Comparison of ENCODE assay signal across 8 cellular contexts in genomic region chr7:5704534-5704922, GRCh38.
DNase-seq lines count a peak whose midpoint lies in the region; ATAC-seq and TF ChIP-seq lines count a peak whose summit lies in the region.

No MANE protein-coding gene starts in this region.

- no peaks in the 10 kb centered on the region for H3K27me3 ChIP-seq in AG04450 (ENCODE audit: control insufficient read depth, insufficient read depth, low read length)
- no peaks in the 10 kb centered on the region for H3K27me3 ChIP-seq in GM23338 (ENCODE audit: insufficient read depth)
- H3K27me3 ChIP-seq in left lung = no peaks in the 10 kb centered on the region

- no peak overlapping the region for H3K4me2 ChIP-seq in GM23338

- H4K20me1 ChIP-seq in GM23338 (replicated peaks; ENCODE audit: insufficient read depth) = no peaks in the 10 kb centered on the region

- H3K4me1 Mint-ChIP-seq in GM23338 = peaks cover 9% of the 10 kb centered on the region; the same call in 2 of the 3 replicates

- H3K27ac ChIP-seq in AG04450 (ENCODE audit: low read depth, low read length) = no peak overlapping the region
- H3K27ac ChIP-seq in GM23338 (ENCODE audit: low read depth) = no peak overlapping the region
- peak overlapping the region in 1 of 2 donors; percentile 13 for H3K27ac ChIP-seq in left lung

- H3K27me3 Mint-ChIP-seq in GM23338 (ENCODE audit: insufficient read depth, low read depth, poor library complexity) = peaks cover 3% of the 10 kb centered on the region

- peak; percentile 69 for DNase-seq in AG04450 (ENCODE audit: low read depth, low spot score)
- peak; percentile 84 for DNase-seq in GM23338 (ENCODE audit: low spot score)
- peak; percentile 54 for DNase-seq in NCI-H446 treated with DMSO at 0.1 percent for 48 hours (lab: John Stamatoyannopoulos, UW)
- DNase-seq in activated CD4-positive, alpha-beta T cell treated with anti-CD3 and anti-CD28 coated beads for 48 hours = peak; percentile 80
- DNase-seq in dermis blood vessel endothelial cell = peak; percentile 88
- peak in 1 of 2 donors; percentile 70 for DNase-seq in left lung
- peak; percentile 71 for DNase-seq in stimulated activated CD4-positive, alpha-beta T cell treated with anti-CD3 and anti-CD28 coated beads, Interleukin-4, amount 100 ng/mL, for 1 hour
- DNase-seq in cortex of kidney (lab: John Stamatoyannopoulos, UW) = no peak

- no peaks in the 10 kb centered on the region for H3K9me2 ChIP-seq in GM23338 (ENCODE audit: insufficient read depth)

- no peaks in the 10 kb centered on the region for H3K79me2 ChIP-seq in GM23338 (replicated peaks; ENCODE audit: insufficient read depth)

- peaks cover 13% of the 10 kb centered on the region for H3K36me3 Mint-ChIP-seq in GM23338 (ENCODE audit: low read depth)

- no peak overlapping the region for H3K4me3 ChIP-seq in AG04450 (ENCODE audit: low read depth, low read length)
- no peak overlapping the region for H3K4me3 ChIP-seq in GM23338
- no peak overlapping the region for H3K4me3 ChIP-seq in left lung

- H3K27ac Mint-ChIP-seq in GM23338 = peak overlapping the region; percentile 69

- no peaks in the 10 kb centered on the region for H3K9me3 Mint-ChIP-seq in GM23338

- H3F3A ChIP-seq in GM23338 (replicated peaks; ENCODE audit: low read depth) = no peaks in the 10 kb centered on the region

- no peak overlapping the region for H2AFZ ChIP-seq in GM23338

- no peaks in the 10 kb centered on the region for H3K36me3 ChIP-seq in GM23338 (ENCODE audit: insufficient read depth)
- H3K36me3 ChIP-seq in left lung = peaks cover 0 to 47% of the 10 kb centered on the region in 2 donors

- POLR2A ChIA-PET in AG04450 (lab: Yijun Ruan, JAX) = no interaction called here

- no peak overlapping the region for H3K4me3 Mint-ChIP-seq in GM23338

- ATAC-seq in GM23338 (peak; percentile 87), left lung (peak; percentile 93)

- TF ChIP-seq CTCF in AG04450 (IDR thresholded peaks at IDR 0.05; ENCODE audit: low read depth, low read length) (peak; percentile 96), GM23338 (conservative IDR thresholded peaks at IDR 0.05; ENCODE audit: low read depth in 2 of 2) (peak; percentile 94 to 95), left lung (IDR thresholded peaks at IDR 0.05) (peak; percentile 87 to 88)

- no peaks in the 10 kb centered on the region; the same call in 1 of the 2 replicates for H3K9me3 ChIP-seq in AG04450 (ENCODE audit: control insufficient read depth, insufficient read depth, low read length)
- H3K9me3 ChIP-seq in left lung = no peaks in the 10 kb centered on the region

- CTCF ChIA-PET in AG04450 (lab: Charles Lee) = interaction anchor here (0.6 to 5.8 kb wide), 12 partner anchors 9 to 212 kb away, joined by 3 to 42 read pairs (median 4); no protein-coding TSS in a partner anchor

- intact Hi-C loops in left lung (cut with DNase I) = loop anchor here in 1 of 2 donors (5.0 kb wide), 1 partner anchor 37 kb away; no protein-coding TSS in a partner anchor

- H3K4me1 ChIP-seq in GM23338 (ENCODE audit: insufficient read depth) (peaks cover 3% of the 10 kb centered on the region; the same call in 1 of the 2 replicates), left lung (peaks cover 3 to 45% of the 10 kb centered on the region in 2 donors)

TF ChIP-seq in GM23338, 12 proteins besides CTCF, POLR2A, EP300 and RAD21 (continues in another document):
- TF ChIP-seq JUNB (IDR thresholded peaks at IDR 0.05; ENCODE audit: unreplicated experiment) = no peak
- no peak for TF ChIP-seq EZH2 (IDR thresholded peaks at IDR 0.05; ENCODE audit: low read depth, unreplicated experiment)
- TF ChIP-seq ZNF462 (CRISPR knock-in tag; IDR thresholded peaks at IDR 0.05) = no peak
- TF ChIP-seq ETS1 (IDR thresholded peaks at IDR 0.05) = no peak
- no peak for TF ChIP-seq ZNF114 (CRISPR knock-in tag; IDR thresholded peaks at IDR 0.05)
- TF ChIP-seq NANOG (IDR thresholded peaks at IDR 0.05; ENCODE audit: borderline replicate concordance) = no peak
- TF ChIP-seq EZH2phosphoT487 (IDR thresholded peaks at IDR 0.05; ENCODE audit: unreplicated experiment) = no peak
- TF ChIP-seq STAT1 (IDR thresholded peaks at IDR 0.05; ENCODE audit: unreplicated experiment) = no peak
- TF ChIP-seq CREB1 (CRISPR knock-in tag; IDR thresholded peaks at IDR 0.05; ENCODE audit: low read depth) = no peak
- no peak for TF ChIP-seq ZNF331 (CRISPR knock-in tag; IDR thresholded peaks at IDR 0.05; ENCODE audit: low read depth)
- TF ChIP-seq POLR2AphosphoS5 (IDR thresholded peaks at IDR 0.05; ENCODE audit: low read depth) = no peak
